8 cellular contexts compared by ENCODE assay signal in genomic region chr19:57103573-57104277, GRCh38. TPM values are rescaled to one million over a fixed set of nuclear protein-coding genes. Genes with fewer than 3 reads are reported as not detected.
A peak's percentile ranks its signal among the peaks of the same experiment; 100 is the strongest.
DNase-seq lines count a peak whose midpoint lies in the region; ATAC-seq and TF ChIP-seq lines count a peak whose summit lies in the region.

No MANE protein-coding gene starts in this region.

- no peaks in the 10 kb centered on the region for H3K36me3 ChIP-seq in sigmoid colon

- no peak for TF ChIP-seq POLR2A in sigmoid colon (IDR thresholded peaks at IDR 0.05)

- peaks cover 9 to 13% (median 11%) of the 10 kb centered on the region in 3 donors for H3K9me3 Mint-ChIP-seq in T-cell

- TF ChIP-seq EP300 in sigmoid colon (IDR thresholded peaks at IDR 0.05): no peak

- H3K27ac Mint-ChIP-seq in T-cell: no peak overlapping the region

- WGBS in sigmoid colon, 2 donors: 3 to 19% methylated on average over 13 of the region's 13 CpGs

- H3K4me1 Mint-ChIP-seq in T-cell: peaks cover 5 to 10% (median 7%) of the 10 kb centered on the region in 3 donors

- TF ChIP-seq CTCF in sigmoid colon (IDR thresholded peaks at IDR 0.05): peak; percentile 75 to 84 (median 80)

- no peak overlapping the region for H3K27ac ChIP-seq in sigmoid colon

- H3K27me3 ChIP-seq in sigmoid colon: peaks cover 12 to 38% (median 20%) of the 10 kb centered on the region in 3 donors

- DNase-seq in DMS 273 treated with DMSO at 0.1 percent for 48 hours (lab: John Stamatoyannopoulos, UW) (peak; percentile 47), T-cell (peak in 33 of 34 experiments; percentile 14 to 75 (median 47)), amniotic epithelial cell (ENCODE audit: low read depth) (peak; percentile 46), hepatic stellate cell (ENCODE audit: low spot score) (peak; percentile 78), sigmoid colon (peak; percentile 76)
- peak; percentile 80 for DNase-seq in Jurkat, Clone E6-1 (ENCODE audit: low read depth, low spot score)

- intact Hi-C loops in sigmoid colon (cut with DNase I): loop anchor here (10.0 kb wide), 2 partner anchors 141 to 1051 kb away; partner anchors contain the start of genes ZNF329 and ZNF805

- peak overlapping the region; percentile 24 for H3K4me3 ChIP-seq in Jurkat, Clone E6-1 (ENCODE audit: low read length)
- H3K4me3 ChIP-seq in sigmoid colon: peak overlapping the region in 1 of 4 donors; percentile 28

- CTCF ChIA-PET in T-cell (lab: Charles Lee): interaction anchor here in 1 of 2 donors (0.7 to 0.8 kb wide), 2 partner anchors 135 to 958 kb away, joined by 3 read pairs; no protein-coding TSS in a partner anchor

- peaks cover 0 to 8% (median 0%) of the 10 kb centered on the region in 4 donors for H3K9me3 ChIP-seq in sigmoid colon

- POLR2A ChIA-PET in T-cell (lab: Charles Lee): interaction anchor here (0.6 to 0.7 kb wide), 2 partner anchors 137 to 295 kb away, joined by 3 to 5 read pairs; no protein-coding TSS in a partner anchor

- peak overlapping the region in 2 of 3 donors; percentile 32 to 37 for H3K4me3 Mint-ChIP-seq in T-cell

- peaks cover 10 to 18% of the 10 kb centered on the region in 2 donors for H3K27me3 Mint-ChIP-seq in T-cell

- ATAC-seq in T-cell (replicated peaks in 1 of 4) (peak in 3 of 4 experiments; percentile 58 to 69 (median 59)), GM21515 (IDR thresholded peaks at IDR 0.05; ENCODE audit: unreplicated experiment) (no peak), HG03095 (IDR thresholded peaks at IDR 0.05; ENCODE audit: unreplicated experiment) (no peak)

- no peaks in the 10 kb centered on the region for H3K36me3 Mint-ChIP-seq in T-cell

- peaks cover 0 to 20% (median 11%) of the 10 kb centered on the region in 4 donors for H3K4me1 ChIP-seq in sigmoid colon

RNA-seq across cellular contexts. Expression of gene USP29, which starts 16.1 kb away (rescaled TPM):
- not detected for polyA plus RNA-seq in Jurkat, Clone E6-1 (2012; ENCODE audit: insufficient read depth, insufficient read length)
- total RNA-seq in T-cell: not detected
- total RNA-seq in sigmoid colon: not detected
- polyA plus RNA-seq in sigmoid colon: not detected

RNA-seq across cellular contexts. Expression of gene ZIM3, which starts 41.3 kb away (rescaled TPM):
- polyA plus RNA-seq in Jurkat, Clone E6-1 (2012; ENCODE audit: insufficient read depth, insufficient read length): not detected
- total RNA-seq in T-cell: not detected
- total RNA-seq in sigmoid colon: not detected
- not detected for polyA plus RNA-seq in sigmoid colon

Comparison
In these comparisons a context has a peak if more than half of its experiments do, and no peak if none do; other contexts are left out.
1. ATAC-seq: peak in T-cell (3 of 4); none in GM21515 (single experiment) and HG03095 (single experiment).
2. Peak in every context shown above with its lines, with median percentiles within 50 percentile points of each other: DNase-seq.